9 cellular contexts compared by ENCODE assay signal in genomic region chr1:176656257-176656995, GRCh38.
DNase-seq lines count a peak whose midpoint lies in the region; ATAC-seq and TF ChIP-seq lines count a peak whose summit lies in the region.
"Had no signal": no experiment of that assay in that cellular context is flagged by ENCODE, and none has a peak within 500 bp of the region (broad histone marks: within the 10 kb centered on the region; RNA-seq: fewer than 3 reads in every experiment).

No MANE protein-coding gene starts in this region.

- 37% methylated on average over 2 of the region's 3 CpGs for WGBS in mesenchymal stem cell

- H3K23ac ChIP-seq in mesenchymal stem cell (ENCODE audit: low read length in 2 of 2), result no peak overlapping the region

- no peak overlapping the region for H2BK12ac ChIP-seq in mesenchymal stem cell (ENCODE audit: low read length in 2 of 2)

- no peak overlapping the region for H2BK120ac ChIP-seq in mesenchymal stem cell (ENCODE audit: low read depth, low read length)

- no peaks in the 10 kb centered on the region for H3K36me3 ChIP-seq in mesenchymal stem cell (ENCODE audit: control insufficient read depth in 1 of 2, insufficient read depth in 2 of 2, low read depth in 1 of 2, low read length in 2 of 2)
- H3K36me3 ChIP-seq in upper lobe of right lung, result no peaks in the 10 kb centered on the region

- H2AFZ ChIP-seq in mesenchymal stem cell (ENCODE audit: low read depth, low read length), result no peak overlapping the region

- H3K4me1 ChIP-seq in mesenchymal stem cell (ENCODE audit: control insufficient read depth, insufficient read depth, low read depth, low read length) (no peaks in the 10 kb centered on the region), upper lobe of right lung (no peaks in the 10 kb centered on the region)

- no peak overlapping the region for H2BK5ac ChIP-seq in mesenchymal stem cell (ENCODE audit: low read depth, low read length, poor library complexity, severe bottlenecking)

- peaks cover 18% of the 10 kb centered on the region for H3K9me3 ChIP-seq in mesenchymal stem cell (ENCODE audit: control insufficient read depth, low read length)
- no peaks in the 10 kb centered on the region for H3K9me3 ChIP-seq in upper lobe of right lung

- no peak for TF ChIP-seq CTCF in choroid plexus epithelial cell (conservative IDR thresholded peaks at IDR 0.05; ENCODE audit: low read depth, low read length)
- TF ChIP-seq CTCF in upper lobe of right lung (IDR thresholded peaks at IDR 0.05), result no peak

- H3K18ac ChIP-seq in mesenchymal stem cell (ENCODE audit: low read depth in 1 of 2, low read length in 2 of 2), result peak overlapping the region in 1 of 2 experiments; percentile 66

- no peak overlapping the region for H4K91ac ChIP-seq in mesenchymal stem cell (ENCODE audit: low read length)

- no peak overlapping the region for H3K4me3 ChIP-seq in choroid plexus epithelial cell (ENCODE audit: low read depth, low read length)
- peak overlapping the region in 1 of 2 experiments; percentile 2 for H3K4me3 ChIP-seq in mesenchymal stem cell (ENCODE audit: insufficient read depth in 1 of 2, low read depth in 1 of 2, low read length in 2 of 2)
- no peak overlapping the region for H3K4me3 ChIP-seq in upper lobe of right lung

- no peak overlapping the region for H2AK5ac ChIP-seq in mesenchymal stem cell (ENCODE audit: low read length, severe bottlenecking)

- H3K9ac ChIP-seq in mesenchymal stem cell (ENCODE audit: low read length), result peak overlapping the region; percentile 88

- no peaks in the 10 kb centered on the region for H3K79me1 ChIP-seq in mesenchymal stem cell (replicated peaks; ENCODE audit: low read length, poor library complexity, severe bottlenecking)

- peak; percentile 3 for DNase-seq in LHCN-M2 (ENCODE audit: low read depth)
- DNase-seq in choroid plexus epithelial cell (ENCODE audit: low read depth), result peak; percentile 18
- DNase-seq in mesenchymal stem cell, result peak; percentile 71
- no peak for DNase-seq in upper lobe of right lung
- no peak for DNase-seq in occipital lobe (lab: John Stamatoyannopoulos, UW)
- DNase-seq: activated effector memory CD4-positive, alpha-beta T cell treated with anti-CD3 and anti-CD28 coated beads, Interleukin-2, amount 50 U/mL, for 16 hours had no signal

- no peak overlapping the region for H3K14ac ChIP-seq in mesenchymal stem cell (ENCODE audit: low read length in 2 of 2)

- intact Hi-C loops in upper lobe of right lung (cut with DNase I), result no loop called here

- no peak overlapping the region for H4K8ac ChIP-seq in mesenchymal stem cell (ENCODE audit: low read length)

- H2BK15ac ChIP-seq in mesenchymal stem cell (ENCODE audit: low read depth, poor library complexity, severe bottlenecking), result no peak overlapping the region

- H3K27me3 ChIP-seq in mesenchymal stem cell (ENCODE audit: control insufficient read depth in 1 of 2, insufficient read depth in 1 of 2, low read length in 2 of 2), result no peaks in the 10 kb centered on the region
- H3K27me3 ChIP-seq in upper lobe of right lung, result no peaks in the 10 kb centered on the region

- no peak overlapping the region for H3K4me2 ChIP-seq in mesenchymal stem cell (ENCODE audit: low read length, poor library complexity, severe bottlenecking)

- no peak overlapping the region for H3K4ac ChIP-seq in mesenchymal stem cell (ENCODE audit: low read depth in 1 of 2, low read length in 2 of 2)

- peak; percentile 40 for ATAC-seq in upper lobe of right lung
- no peak for ATAC-seq in GM19351 (IDR thresholded peaks at IDR 0.05; ENCODE audit: unreplicated experiment)
- no peak for ATAC-seq in GM21528 (IDR thresholded peaks at IDR 0.05; ENCODE audit: low FRiP score, unreplicated experiment)
- ATAC-seq: natural killer cell treated with Interleukin-12 subunit alpha and Interleukin-12 subunit beta and Interleukin-15 and Interleukin-18, amount 100 ng/mL, for 72 hours had no signal

- H3K27ac ChIP-seq in mesenchymal stem cell (ENCODE audit: low read length, poor library complexity, severe bottlenecking) (no peak overlapping the region), upper lobe of right lung (no peak overlapping the region)

Comparison
In these comparisons a context has a peak if more than half of its experiments do, and no peak if none do; other contexts are left out.
1. DNase-seq: peak in LHCN-M2 (single experiment), choroid plexus epithelial cell (single experiment) and mesenchymal stem cell (single experiment); none in upper lobe of right lung (single experiment) and occipital lobe (single experiment).